ENCODE assay signal across 8 cellular contexts in the genomic region with DNA sequence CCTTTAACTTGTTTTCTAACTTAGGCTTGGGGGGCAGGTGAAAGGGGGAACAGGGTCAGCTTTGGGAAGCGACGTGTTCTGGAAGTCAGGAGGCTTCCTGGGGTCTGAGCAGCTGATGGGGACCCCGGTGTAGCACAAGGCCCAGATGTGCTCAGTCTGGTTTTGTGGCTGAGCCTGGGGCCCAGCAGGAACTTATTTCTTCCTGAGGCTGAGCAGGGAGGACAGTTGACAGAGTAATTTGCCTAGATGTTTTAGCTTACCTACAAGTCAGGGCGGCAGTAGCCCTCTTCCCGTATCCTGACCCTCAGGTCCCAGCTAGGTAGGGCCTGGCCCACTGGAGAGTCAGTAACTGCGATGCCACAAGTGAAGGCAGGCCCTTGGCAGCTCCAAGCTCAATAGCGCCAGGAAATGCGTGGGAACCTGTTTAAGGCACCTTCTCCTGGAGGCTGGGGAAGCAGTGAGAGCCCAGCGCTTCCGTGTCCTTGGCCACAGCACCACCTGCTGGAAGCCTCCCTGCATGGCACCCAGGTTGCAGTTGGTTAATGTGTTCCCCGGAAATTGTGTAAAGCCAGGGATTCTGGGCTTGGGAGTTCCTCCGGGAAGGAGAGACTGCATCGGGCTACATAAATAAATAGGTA. TPM values are rescaled to one million over a fixed set of nuclear protein-coding genes. Genes with fewer than 3 reads are reported as not detected.
DNase-seq lines count a peak whose midpoint lies in the region; ATAC-seq and TF ChIP-seq lines count a peak whose summit lies in the region.

No MANE protein-coding gene starts in this region.

- H3K9me3 ChIP-seq in right lobe of liver, result no peaks in the 10 kb centered on the region

- H3K27ac ChIP-seq in right lobe of liver, result peak overlapping the region in 2 of 3 donors; percentile 2 to 32

- no peak for TF ChIP-seq POLR2A in right lobe of liver (IDR thresholded peaks at IDR 0.05)

- peak; percentile 94 for DNase-seq in Caki2 (ENCODE audit: low read depth)
- peak; percentile 64 to 92 for DNase-seq in NCI-H526 (lab: John Stamatoyannopoulos, UW)
- peak; percentile 91 to 92 for DNase-seq in activated CD4-positive, alpha-beta T cell treated with anti-CD3 and anti-CD28 coated beads, Interleukin-2, amount 50 U/mL, for 48 hours
- peak; percentile 94 for DNase-seq in dermis blood vessel endothelial cell
- DNase-seq in right lobe of liver, result peak; percentile 84 to 90 (median 89)
- DNase-seq in stimulated activated CD4-positive, alpha-beta T cell treated with anti-CD3 and anti-CD28 coated beads, Interleukin-2, amount 100 ng/mL, for 48 hours, result peak; percentile 84 to 88

- H3K36me3 ChIP-seq in right lobe of liver, result no peaks in the 10 kb centered on the region

- intact Hi-C loops in right lobe of liver (cut with DNase I), result no loop called here

- peaks cover 0 to 8% (median 5%) of the 10 kb centered on the region in 4 donors for H3K4me1 ChIP-seq in right lobe of liver

- in situ Hi-C loops in Caki2 (cut with HindIII; ENCODE audit: low pct_unique_long_range_greater_than_20kb, low sequenced_read_pairs), result no loop called here

- no peak overlapping the region for H3K4me3 ChIP-seq in right lobe of liver

- WGBS in right lobe of liver (ENCODE audit: insufficient coverage, low coverage, low lambda C conversion rate, missing lambda C conversion rate), result 9% methylated on average over 10 of the region's 13 CpGs

- TF ChIP-seq CTCF in right lobe of liver (IDR thresholded peaks at IDR 0.05), result peak; percentile 98 to 99 (median 98)

- ATAC-seq in HG02943 (IDR thresholded peaks at IDR 0.05; ENCODE audit: low read depth, unreplicated experiment), result peak; percentile 28
- peak; percentile 94 to 98 (median 96) for ATAC-seq in right lobe of liver
- no peak for ATAC-seq in GM18520 (IDR thresholded peaks at IDR 0.05; ENCODE audit: unreplicated experiment)

- H3K27me3 ChIP-seq in right lobe of liver, result no peaks in the 10 kb centered on the region

RNA-seq across cellular contexts. Expression of gene CCR7, which starts 5.2 kb away (rescaled TPM):
- not detected in 2 replicates for total RNA-seq in Caki2 (2014; rRNA removed; shearing (Covaris generic); ENCODE audit: low replicate concordance)
- total RNA-seq in dermis blood vessel endothelial cell (under 0.01 and 0.33 TPM in 2 replicates), right lobe of liver (under 1 TPM in 4 of 6 experiments, not detected in 2; 0.12 to 0.58 (median 0.28) TPM)

RNA-seq across cellular contexts. Expression of gene TNS4, which starts 58.6 kb away (rescaled TPM):
- total RNA-seq in Caki2 (2014; rRNA removed; shearing (Covaris generic); ENCODE audit: low replicate concordance), result not detected in 2 replicates
- total RNA-seq in dermis blood vessel endothelial cell (not detected in 2 replicates), right lobe of liver (not detected)
